23 cellular contexts compared by ENCODE assay signal in the genomic region with DNA sequence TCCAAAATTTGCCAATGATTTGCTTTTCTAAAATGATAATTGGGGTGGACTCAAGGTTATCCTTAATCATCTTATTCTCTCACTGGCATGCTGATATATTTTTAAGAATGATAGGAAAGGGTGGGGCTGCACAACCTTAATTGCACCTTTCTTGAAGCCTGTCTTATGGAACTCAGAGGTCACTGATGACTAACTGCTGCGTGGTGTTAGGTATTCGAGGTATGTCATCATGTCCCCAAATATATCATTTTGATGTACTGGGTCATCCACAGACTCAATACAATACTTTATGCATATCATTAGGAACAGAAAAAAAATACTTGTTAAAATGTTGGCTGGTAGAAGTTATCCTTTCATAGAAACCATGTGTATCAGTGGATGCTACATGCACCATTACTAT.
"Had no signal": no experiment of that assay in that cellular context is flagged by ENCODE, and none has a peak within 500 bp of the region (broad histone marks: within the 10 kb centered on the region; RNA-seq: fewer than 3 reads in every experiment).

No MANE protein-coding gene starts in this region.

- H3K27me3 ChIP-seq: esophagus squamous epithelium, right lobe of liver, suprapubic skin, tibial nerve, uterus had no signal

- H3K9me3 ChIP-seq: esophagus squamous epithelium, lower lobe of right lung, right lobe of liver, stomach, suprapubic skin, tibial nerve, uterus had no signal

- H3K27ac ChIP-seq: esophagus squamous epithelium, lower lobe of right lung, right lobe of liver, stomach, suprapubic skin, tibial nerve, uterus had no signal

- H3K36me3 ChIP-seq: esophagus squamous epithelium, lower lobe of right lung, right lobe of liver, stomach, suprapubic skin, tibial nerve, uterus had no signal

- DNase-seq: activated B cell treated with CpG ODN at 0.5 μM for 24 hours; activated CD4-positive, alpha-beta T cell treated with anti-CD3 and anti-CD28 coated beads for 36 hours; activated CD4-positive, alpha-beta T cell treated with anti-CD3 and anti-CD28 coated beads, Interleukin-2, amount 50 U/mL, for 48 hours; activated CD8-positive, alpha-beta memory T cell treated with anti-CD3 and anti-CD28 coated beads, Interleukin-2, amount 50 U/mL, for 48 hours; activated naive CD4-positive, alpha-beta T cell treated with Interleukin-2 at 50 U/mL for 16 hours; activated naive CD8-positive, alpha-beta T cell treated with anti-CD3 and anti-CD28 coated beads for 36 hours; activated T-cell treated with anti-CD3 and anti-CD28 coated beads, Interleukin-2, amount 50 U/mL, for 4 hours; cortex of kidney; endodermal cell; esophagus squamous epithelium; kidney; lower lobe of right lung; naive thymus-derived CD4-positive, alpha-beta T cell; posterior cingulate gyrus; right lobe of liver; small intestine; stimulated activated CD4-positive, alpha-beta T cell treated with anti-CD3 and anti-CD28 coated beads, Interleukin-15, amount 100 ng/mL, for 24 hours; stomach; uterus had no signal

- H3K4me3 ChIP-seq: esophagus squamous epithelium, lower lobe of right lung, right lobe of liver, stomach, suprapubic skin, tibial nerve, uterus had no signal

- ATAC-seq: activated CD4-positive, alpha-beta T cell treated with anti-CD3 and anti-CD28 coated beads for 36 hours; activated T-cell treated with anti-CD3 and anti-CD28 coated beads, Interleukin-2, amount 50 U/mL, for 4 hours; left lobe of liver; lower lobe of right lung; naive thymus-derived CD4-positive, alpha-beta T cell; right lobe of liver; stimulated activated memory B cell treated with anti-CD40 and anti-IgM and Interleukin-4, amounts not matched to agents 10 μg/mL and 1 μg/mL and 100 μg/mL, for 72 hours had no signal

- H3K4me1 ChIP-seq: esophagus squamous epithelium, lower lobe of right lung, right lobe of liver, suprapubic skin, uterus had no signal
